In genomic region chr16:10744370-10745030, GRCh38 we compare ENCODE assay signal across 8 cellular contexts. TPM values are rescaled to one million over a fixed set of nuclear protein-coding genes. Genes with fewer than 3 reads are reported as not detected.
A peak's percentile ranks its signal among the peaks of the same experiment; 100 is the strongest.
DNase-seq lines count a peak whose midpoint lies in the region; ATAC-seq and TF ChIP-seq lines count a peak whose summit lies in the region.

No MANE protein-coding gene starts in this region.

- CTCF ChIA-PET in mammary epithelial cell (lab: Charles Lee; ENCODE audit: low non-redundant PET): interaction anchor here (0.6 to 0.8 kb wide), 2 partner anchors 155 to 166 kb away, joined by 3 to 4 read pairs; no protein-coding TSS in a partner anchor

- dilution Hi-C loops in mammary epithelial cell (cut with HindIII; ENCODE audit: low sequenced_read_pairs): loop anchor here (5.0 kb wide), 3 partner anchors 92 to 217 kb away; no protein-coding TSS in a partner anchor

- H3K79me2 ChIP-seq in mammary epithelial cell (ENCODE audit: insufficient read depth, low read length): no peaks in the 10 kb centered on the region

- H3K4me2 ChIP-seq in mammary epithelial cell (ENCODE audit: insufficient read depth, low read depth, low read length): peak overlapping the region; percentile 86

- in situ Hi-C loops in mammary epithelial cell (cut with MboI; ENCODE audit: low sequenced_read_pairs in 2 of 2): loop anchor here (5.0 to 25.0 kb wide), 4 partner anchors 168 to 432 kb away; no protein-coding TSS in a partner anchor

- peak overlapping the region; percentile 60 for H3K9ac ChIP-seq in HUES6 (ENCODE audit: low read length)
- peak overlapping the region; percentile 39 for H3K9ac ChIP-seq in mammary epithelial cell (ENCODE audit: insufficient read depth, low read length)

- DNase-seq in mammary epithelial cell (no peak), lower lobe of right lung (no peak), type B pancreatic cell (ENCODE audit: extremely low spot score, unreplicated experiment) (no peak), AML-193 (lab: John Stamatoyannopoulos, UW) (no peak), NCI-H1694 treated with DMSO at 0.1 percent for 48 hours (lab: John Stamatoyannopoulos, UW) (no peak), NCI-H1092 treated with DMSO at 0.1 percent for 48 hours (lab: John Stamatoyannopoulos, UW) (no peak)

- 42% methylated on average over 17 of the region's 17 CpGs for WGBS in mammary epithelial cell (ENCODE audit: low coverage, missing lambda C conversion rate)

- H3K4me3 Mint-ChIP-seq in type B pancreatic cell: peak overlapping the region; percentile 98

- H3K9me3 ChIP-seq in HUES6 (ENCODE audit: control insufficient read depth, insufficient read depth, low read depth, low read length) (no peaks in the 10 kb centered on the region), mammary epithelial cell (replicated peaks; ENCODE audit: insufficient read depth, low read length) (no peaks in the 10 kb centered on the region), lower lobe of right lung (no peaks in the 10 kb centered on the region)

- H3K27ac Mint-ChIP-seq in type B pancreatic cell: peak overlapping the region; percentile 99

- H3K27me3 ChIP-seq in HUES6 (ENCODE audit: control insufficient read depth, insufficient read depth, low read length) (no peaks in the 10 kb centered on the region), mammary epithelial cell (ENCODE audit: insufficient read depth, low read length) (no peaks in the 10 kb centered on the region), lower lobe of right lung (ENCODE audit: low read depth) (no peaks in the 10 kb centered on the region)

- H3K4me1 Mint-ChIP-seq in type B pancreatic cell (ENCODE audit: unreplicated experiment): peaks cover 18% of the 10 kb centered on the region

- H2AFZ ChIP-seq in mammary epithelial cell (ENCODE audit: low read depth, low read length): peak overlapping the region; percentile 95

- TSS peak; percentile 87 for BruUV-seq in mammary epithelial cell (replicated peaks; lab: Mats Ljungman, UMichigan)

- no peaks in the 10 kb centered on the region for H4K20me1 ChIP-seq in mammary epithelial cell (ENCODE audit: insufficient read depth, low read length)

- TF ChIP-seq CTCF in C4-2B (conservative IDR thresholded peaks at IDR 0.05) (no peak), mammary epithelial cell (conservative IDR thresholded peaks at IDR 0.05 in 1 of 2, IDR thresholded peaks at IDR 0.05 in 1 of 2; ENCODE audit: extremely low read depth in 1 of 2, insufficient read depth in 1 of 2, low read depth in 1 of 2, low read length in 2 of 2) (no peak), lower lobe of right lung (IDR thresholded peaks at IDR 0.05) (no peak), type B pancreatic cell (conservative IDR thresholded peaks at IDR 0.05) (no peak)

- no peaks in the 10 kb centered on the region for H3K9me3 Mint-ChIP-seq in type B pancreatic cell

- H3K36me3 Mint-ChIP-seq in type B pancreatic cell: peaks cover 12% of the 10 kb centered on the region

- no peaks in the 10 kb centered on the region for H3K27me3 Mint-ChIP-seq in type B pancreatic cell

- H3K27ac ChIP-seq in C4-2B (peak overlapping the region; percentile 88), HUES6 (ENCODE audit: low read depth, low read length) (no peak overlapping the region), mammary epithelial cell (ENCODE audit: insufficient read depth, low read depth, low read length) (peak overlapping the region; percentile 31), lower lobe of right lung (peak overlapping the region; percentile 99)

- peak; percentile 34 to 40 for ATAC-seq in lower lobe of right lung

- peak overlapping the region; percentile 61 for H3K4me3 ChIP-seq in HUES6 (ENCODE audit: low read depth, low read length)
- H3K4me3 ChIP-seq in mammary epithelial cell (replicated peaks in 1 of 3; ENCODE audit: insufficient read depth in 1 of 3, low read depth in 2 of 3, low read length in 3 of 3): peak overlapping the region; percentile 51 to 57 (median 52)
- H3K4me3 ChIP-seq in lower lobe of right lung: peak overlapping the region; percentile 71

- intact Hi-C loops in mammary epithelial cell (cut with micrococcal nuclease) (loop anchor here (1.0 kb wide), 1 partner anchor 174 kb away; no protein-coding TSS in a partner anchor), lower lobe of right lung (cut with DNase I) (no loop called here)

- H3K36me3 ChIP-seq in HUES6 (ENCODE audit: control insufficient read depth, insufficient read depth, low read length) (peaks cover 13% of the 10 kb centered on the region), mammary epithelial cell (ENCODE audit: insufficient read depth, low read length) (no peaks in the 10 kb centered on the region), lower lobe of right lung (peaks cover 32% of the 10 kb centered on the region)

- H3K4me1 ChIP-seq in HUES6 (ENCODE audit: control insufficient read depth, insufficient read depth, low read length) (no peaks in the 10 kb centered on the region), mammary epithelial cell (ENCODE audit: insufficient read depth, low read length) (peaks cover 10% of the 10 kb centered on the region), lower lobe of right lung (peaks cover 30% of the 10 kb centered on the region)

RNA-seq across cellular contexts. Expression of gene NUBP1, which starts 0.9 kb away (rescaled TPM):
- 10 to 100 TPM; 10.3 to 22.9 TPM for total RNA-seq in mammary epithelial cell
- 26.8 TPM for polyA plus RNA-seq in mammary epithelial cell
- polyA minus RNA-seq in mammary epithelial cell: 1.6 TPM
- 37.7 TPM for total RNA-seq in lower lobe of right lung
- total RNA-seq in type B pancreatic cell (ENCODE audit: low replicate concordance): 20.8 and 24.1 TPM in 2 replicates

RNA-seq across cellular contexts. Expression of gene TEKT5, which starts 49.8 kb away (rescaled TPM):
- total RNA-seq in mammary epithelial cell (under 1 TPM in 1 of 2 donors, not detected in 1; 0.33 TPM), lower lobe of right lung (not detected), type B pancreatic cell (ENCODE audit: low replicate concordance) (0.41 and 0.52 TPM in 2 replicates)
- polyA plus RNA-seq in mammary epithelial cell: not detected
- not detected for polyA minus RNA-seq in mammary epithelial cell
